12 cellular contexts compared by ENCODE assay signal in genomic region chrX:56792270-56793111, GRCh38.
DNase-seq lines count a peak whose midpoint lies in the region; ATAC-seq and TF ChIP-seq lines count a peak whose summit lies in the region.
"Had no signal": no experiment of that assay in that cellular context is flagged by ENCODE, and none has a peak within 500 bp of the region (broad histone marks: within the 10 kb centered on the region; RNA-seq: fewer than 3 reads in every experiment).

No MANE protein-coding gene starts in this region.

- H3K4me1 ChIP-seq in upper lobe of right lung, result no peaks in the 10 kb centered on the region
- H3K4me1 ChIP-seq: parathyroid adenoma had no signal

- CTCF ChIA-PET in activated naive CD4-positive, alpha-beta T cell treated with anti-CD3 and anti-CD28 coated beads, Interleukin-2, amount 10 ng/mL, durations not matched to agents 7 days and 5 days (lab: Charles Lee), result no interaction called here
- CTCF ChIA-PET in activated naive CD4-positive, alpha-beta T cell treated with anti-CD3 and anti-CD28 coated beads for 36 hours (lab: Charles Lee), result interaction anchor here (0.7 kb wide), 1 partner anchor 216 kb away, joined by 4 read pairs; no protein-coding TSS in a partner anchor
- CTCF ChIA-PET in WTC11 (lab: Charles Lee), result no interaction called here

- H3K36me3 Mint-ChIP-seq in activated naive CD4-positive, alpha-beta T cell treated with anti-CD3 and anti-CD28 coated beads, Interleukin-2, amount 10 ng/mL, durations not matched to agents 7 days and 5 days, result peaks cover 14% of the 10 kb centered on the region
- peaks cover 5% of the 10 kb centered on the region for H3K36me3 Mint-ChIP-seq in activated naive CD4-positive, alpha-beta T cell treated with anti-CD3 and anti-CD28 coated beads for 36 hours (ENCODE audit: low read depth)
- peaks cover 3% of the 10 kb centered on the region; the same call in 1 of the 2 replicates for H3K36me3 Mint-ChIP-seq in WTC11

- H3K27ac ChIP-seq in upper lobe of right lung (no peak overlapping the region), substantia nigra (ENCODE audit: low read depth, low read length, poor library complexity, severe bottlenecking) (no peak overlapping the region)
- H3K27ac ChIP-seq: parathyroid adenoma had no signal

- no peaks in the 10 kb centered on the region for H3K9me3 ChIP-seq in upper lobe of right lung
- H3K9me3 ChIP-seq: mucosa of descending colon had no signal

- ATAC-seq in WTC11, result no peak
- ATAC-seq in upper lobe of right lung, result no peak
- ATAC-seq: activated T-cell treated with anti-CD3 and anti-CD28 coated beads, Interleukin-2, amount 50 U/mL, for 4 hours; mucosa of descending colon had no signal

- no peaks in the 10 kb centered on the region for H3K36me3 ChIP-seq in upper lobe of right lung

- H3K27me3 Mint-ChIP-seq in activated naive CD4-positive, alpha-beta T cell treated with anti-CD3 and anti-CD28 coated beads, Interleukin-2, amount 10 ng/mL, durations not matched to agents 7 days and 5 days, result no peaks in the 10 kb centered on the region
- H3K27me3 Mint-ChIP-seq in activated naive CD4-positive, alpha-beta T cell treated with anti-CD3 and anti-CD28 coated beads for 36 hours (ENCODE audit: low read depth), result no peaks in the 10 kb centered on the region
- no peaks in the 10 kb centered on the region for H3K27me3 Mint-ChIP-seq in WTC11 (ENCODE audit: low read depth)

- POLR2A ChIA-PET in WTC11 (lab: Charles Lee), result no interaction called here

- peak overlapping the region; percentile 11 for H3K27ac Mint-ChIP-seq in activated naive CD4-positive, alpha-beta T cell treated with anti-CD3 and anti-CD28 coated beads, Interleukin-2, amount 10 ng/mL, durations not matched to agents 7 days and 5 days
- no peak overlapping the region for H3K27ac Mint-ChIP-seq in activated naive CD4-positive, alpha-beta T cell treated with anti-CD3 and anti-CD28 coated beads for 36 hours
- H3K27ac Mint-ChIP-seq in WTC11, result peak overlapping the region; percentile 49; the same call in 1 of the 2 replicates

- no peaks in the 10 kb centered on the region for H3K9me3 Mint-ChIP-seq in activated naive CD4-positive, alpha-beta T cell treated with anti-CD3 and anti-CD28 coated beads, Interleukin-2, amount 10 ng/mL, durations not matched to agents 7 days and 5 days
- H3K9me3 Mint-ChIP-seq in activated naive CD4-positive, alpha-beta T cell treated with anti-CD3 and anti-CD28 coated beads for 36 hours, result no peaks in the 10 kb centered on the region
- H3K9me3 Mint-ChIP-seq in WTC11, result no peaks in the 10 kb centered on the region
- H3K9me3 Mint-ChIP-seq: activated T-cell treated with anti-CD3 and anti-CD28 coated beads, Interleukin-2, amount 50 U/mL, for 4 hours had no signal

- intact Hi-C loops in activated naive CD4-positive, alpha-beta T cell treated with anti-CD3 and anti-CD28 coated beads for 36 hours (cut with micrococcal nuclease), result no loop called here
- intact Hi-C loops in upper lobe of right lung (cut with DNase I), result no loop called here

- TF ChIP-seq CTCF in WTC11 (IDR thresholded peaks at IDR 0.05), result no peak
- TF ChIP-seq CTCF in upper lobe of right lung (IDR thresholded peaks at IDR 0.05), result no peak

- peaks cover 17% of the 10 kb centered on the region for H3K4me1 Mint-ChIP-seq in activated naive CD4-positive, alpha-beta T cell treated with anti-CD3 and anti-CD28 coated beads, Interleukin-2, amount 10 ng/mL, durations not matched to agents 7 days and 5 days
- peaks cover 25% of the 10 kb centered on the region for H3K4me1 Mint-ChIP-seq in activated naive CD4-positive, alpha-beta T cell treated with anti-CD3 and anti-CD28 coated beads for 36 hours (ENCODE audit: low read depth)
- peaks cover 21% of the 10 kb centered on the region for H3K4me1 Mint-ChIP-seq in WTC11

- H3K4me3 ChIP-seq in upper lobe of right lung, result no peak overlapping the region
- H3K4me3 ChIP-seq: mucosa of descending colon had no signal

- DNase-seq in activated naive CD4-positive, alpha-beta T cell treated with anti-CD3 and anti-CD28 coated beads, Interleukin-2, amount 10 ng/mL, durations not matched to agents 7 days and 5 days, result no peak
- no peak for DNase-seq in activated naive CD4-positive, alpha-beta T cell treated with anti-CD3 and anti-CD28 coated beads for 36 hours
- DNase-seq in WTC11 (ENCODE audit: low spot score), result no peak
- DNase-seq in islet precursor cell, result peak; percentile 20
- DNase-seq in upper lobe of right lung, result peak; percentile 2
- DNase-seq in germinal center (ENCODE audit: low spot score), result no peak
- DNase-seq in stimulated activated CD4-positive, alpha-beta T cell treated with anti-CD3 and anti-CD28 coated beads, Interleukin-4, amount 100 ng/mL, for 24 hours, result no peak
- DNase-seq in substantia nigra (lab: John Stamatoyannopoulos, UW), result no peak
- DNase-seq: activated T-cell treated with anti-CD3 and anti-CD28 coated beads, Interleukin-2, amount 50 U/mL, for 4 hours; mucosa of descending colon; NCI-H69 had no signal

- H3K27me3 ChIP-seq in upper lobe of right lung, result no peaks in the 10 kb centered on the region

- H3K4me3 Mint-ChIP-seq in activated naive CD4-positive, alpha-beta T cell treated with anti-CD3 and anti-CD28 coated beads, Interleukin-2, amount 10 ng/mL, durations not matched to agents 7 days and 5 days, result no peak overlapping the region
- no peak overlapping the region for H3K4me3 Mint-ChIP-seq in activated naive CD4-positive, alpha-beta T cell treated with anti-CD3 and anti-CD28 coated beads for 36 hours
- no peak overlapping the region for H3K4me3 Mint-ChIP-seq in WTC11
- H3K4me3 Mint-ChIP-seq: activated T-cell treated with anti-CD3 and anti-CD28 coated beads, Interleukin-2, amount 50 U/mL, for 4 hours had no signal

TF ChIP-seq in WTC11, 78 proteins besides CTCF, POLR2A, EP300 and RAD21 (continues in another document):
- TF ChIP-seq ATF1 (CRISPR knock-in tag; IDR thresholded peaks at IDR 0.05) (no peak), RORB (CRISPR knock-in tag; IDR thresholded peaks at IDR 0.05) (no peak), ZNF281 (CRISPR knock-in tag; IDR thresholded peaks at IDR 0.05) (no peak), TP53 (CRISPR knock-in tag; IDR thresholded peaks at IDR 0.05) (no peak), EMX1 (CRISPR knock-in tag; IDR thresholded peaks at IDR 0.05) (no peak), ZBTB43 (CRISPR knock-in tag; IDR thresholded peaks at IDR 0.05) (no peak), ZNF138 (CRISPR knock-in tag; conservative IDR thresholded peaks at IDR 0.05) (no peak)

Comparison
In these comparisons a context has a peak if more than half of its experiments do, and no peak if none do; other contexts are left out.
1. DNase-seq: peak in islet precursor cell (single experiment) and upper lobe of right lung (single experiment); none in activated naive CD4-positive, alpha-beta T cell treated with anti-CD3 and anti-CD28 coated beads, Interleukin-2, amount 10 ng/mL, durations not matched to agents 7 days and 5 days (single experiment), activated naive CD4-positive, alpha-beta T cell treated with anti-CD3 and anti-CD28 coated beads for 36 hours (single experiment), WTC11 (single experiment), germinal center (single experiment), stimulated activated CD4-positive, alpha-beta T cell treated with anti-CD3 and anti-CD28 coated beads, Interleukin-4, amount 100 ng/mL, for 24 hours (single experiment) and substantia nigra (0 of 49).